35 cellular contexts compared by ENCODE assay signal in genomic region chr2:73252238-73253027, GRCh38. TPM values are rescaled to one million over a fixed set of nuclear protein-coding genes. Genes with fewer than 3 reads are reported as not detected.
"Had no signal": no experiment of that assay in that cellular context is flagged by ENCODE, and none has a peak within 500 bp of the region (broad histone marks: within the 10 kb centered on the region; RNA-seq: fewer than 3 reads in every experiment).

No MANE protein-coding gene starts in this region.

- H3K27me3 ChIP-seq: adrenal gland, body of pancreas, esophagus squamous epithelium, pancreas, stomach, thyroid gland had no signal

- H3K4me3 Mint-ChIP-seq: activated CD4-positive, alpha-beta memory T cell treated with anti-CD3 and anti-CD28 coated beads for 36 hours; activated CD4-positive, alpha-beta T cell treated with anti-CD3 and anti-CD28 coated beads, Interleukin-2, amount 10 ng/mL, durations not matched to agents 24 days and 14 days; activated naive CD4-positive, alpha-beta T cell treated with anti-CD3 and anti-CD28 coated beads for 36 hours; activated naive CD8-positive, alpha-beta T cell treated with anti-CD3 and anti-CD28 coated beads for 36 hours; nephron; stimulated activated memory B cell treated with anti-CD40 and anti-IgM and Interleukin-4, amounts not matched to agents 10 μg/mL and 1 μg/mL and 100 μg/mL, for 72 hours had no signal

- H3K27me3 Mint-ChIP-seq: activated CD4-positive, alpha-beta memory T cell treated with anti-CD3 and anti-CD28 coated beads for 36 hours; activated CD4-positive, alpha-beta T cell treated with anti-CD3 and anti-CD28 coated beads, Interleukin-2, amount 10 ng/mL, durations not matched to agents 24 days and 14 days; activated naive CD8-positive, alpha-beta T cell treated with anti-CD3 and anti-CD28 coated beads for 36 hours; stimulated activated memory B cell treated with anti-CD40 and anti-IgM and Interleukin-4, amounts not matched to agents 10 μg/mL and 1 μg/mL and 100 μg/mL, for 72 hours had no signal

- H3K9me3 Mint-ChIP-seq: activated CD4-positive, alpha-beta memory T cell treated with anti-CD3 and anti-CD28 coated beads for 36 hours; activated CD4-positive, alpha-beta T cell treated with anti-CD3 and anti-CD28 coated beads, Interleukin-2, amount 10 ng/mL, durations not matched to agents 24 days and 14 days; activated naive CD4-positive, alpha-beta T cell treated with anti-CD3 and anti-CD28 coated beads for 36 hours; activated naive CD8-positive, alpha-beta T cell treated with anti-CD3 and anti-CD28 coated beads for 36 hours; activated T-helper 2 cell treated with anti-CD3 and anti-CD28 coated beads, Interferon-gamma antibody, Interleukin-2, Interleukin-4, amounts not matched to agents 10 μg/mL and 5 μg/mL and 100 μg/mL, durations not matched to agents 14 hours and 24 hours and 36 hours; nephron; stimulated activated memory B cell treated with anti-CD40 and anti-IgM and Interleukin-4, amounts not matched to agents 10 μg/mL and 1 μg/mL and 100 μg/mL, for 72 hours had no signal

- H3K27ac Mint-ChIP-seq: activated CD4-positive, alpha-beta memory T cell treated with anti-CD3 and anti-CD28 coated beads for 36 hours; activated CD4-positive, alpha-beta T cell treated with anti-CD3 and anti-CD28 coated beads, Interleukin-2, amount 10 ng/mL, durations not matched to agents 24 days and 14 days; activated naive CD4-positive, alpha-beta T cell treated with anti-CD3 and anti-CD28 coated beads for 36 hours; activated T-helper 2 cell treated with anti-CD3 and anti-CD28 coated beads, Interferon-gamma antibody, Interleukin-2, Interleukin-4, amounts not matched to agents 10 μg/mL and 5 μg/mL and 100 μg/mL, durations not matched to agents 14 hours and 24 hours and 36 hours; nephron; stimulated activated memory B cell treated with anti-CD40 and anti-IgM and Interleukin-4, amounts not matched to agents 10 μg/mL and 1 μg/mL and 100 μg/mL, for 72 hours had no signal

- H3K4me1 ChIP-seq: psoas muscle, stomach, thyroid gland had no signal

- H3K27ac ChIP-seq: left ventricle myocardium inferior, pancreas, stomach, thyroid gland, WERI-Rb-1 had no signal

- H3K4me1 Mint-ChIP-seq: activated CD4-positive, alpha-beta T cell treated with anti-CD3 and anti-CD28 coated beads, Interleukin-2, amount 10 ng/mL, durations not matched to agents 24 days and 14 days; nephron had no signal

- FAIRE-seq: colon, endometrium, islet of Langerhans, pancreas, TTC549 had no signal

- DNase-seq: activated CD4-positive, alpha-beta memory T cell treated with anti-CD3 and anti-CD28 coated beads for 36 hours; activated CD4-positive, alpha-beta T cell treated with anti-CD3 and anti-CD28 coated beads, Interleukin-2, amount 10 ng/mL, durations not matched to agents 24 days and 14 days; activated CD8-positive, alpha-beta memory T cell treated with anti-CD3 and anti-CD28 coated beads, Interleukin-2, amount 50 U/mL, for 4 hours; activated naive CD4-positive, alpha-beta T cell treated with anti-CD3 and anti-CD28 coated beads for 36 hours; activated naive CD8-positive, alpha-beta T cell treated with anti-CD3 and anti-CD28 coated beads for 36 hours; activated T-cell treated with anti-CD3 and anti-CD28 coated beads, Interleukin-2, amount 50 U/mL, for 1 hour; adrenal gland; aorta; body of pancreas; dermis blood vessel endothelial cell; effector CD4-positive, alpha-beta T cell; esophagus squamous epithelium; foreskin melanocyte; left ventricle myocardium inferior; mesendoderm; psoas muscle; stimulated activated CD4-positive, alpha-beta T cell treated with anti-CD3 and anti-CD28 coated beads, Interleukin-1b, Interleukin-23, amount 100 ng/mL, for 48 hours; stimulated activated CD4-positive, alpha-beta T cell treated with anti-CD3 and anti-CD28 coated beads, Interleukin-4, amount 100 ng/mL, for 4 hours; stimulated activated CD8-positive, alpha-beta memory T cell treated with anti-CD3 and anti-CD28 coated beads, Interleukin-4, amount 100 ng/mL, for 48 hours; stomach; thyroid gland; WERI-Rb-1 had no signal

- H3K9me3 ChIP-seq: adrenal gland, body of pancreas, esophagus squamous epithelium, left ventricle myocardium inferior, pancreas, psoas muscle, stomach, thyroid gland had no signal

- H3K4me3 ChIP-seq: adrenal gland, body of pancreas, esophagus squamous epithelium, left ventricle myocardium inferior, lung, pancreas, psoas muscle, smooth muscle cell, stomach, thyroid gland had no signal

- ATAC-seq: activated CD4-positive, CD25-positive, alpha-beta regulatory T cell treated with anti-CD3 and anti-CD28 coated beads, Interleukin-2, amount 50 U/mL, for 24 hours; body of pancreas; pancreas; psoas muscle; stimulated activated memory B cell treated with anti-CD40 and anti-IgM and Interleukin-4, amounts not matched to agents 10 μg/mL and 1 μg/mL and 100 μg/mL, for 72 hours had no signal

- H3K4me2 ChIP-seq: smooth muscle cell had no signal

RNA-seq across cellular contexts. Expression of gene EGR4, which starts 40.9 kb away (rescaled TPM):
- total RNA-seq: aorta, body of pancreas, dermis blood vessel endothelial cell, left ventricle myocardium inferior, lung, mucosa of gallbladder, psoas muscle, stomach, thyroid gland, ureter had no signal
- polyA plus RNA-seq: aorta, psoas muscle had no signal
